8 cellular contexts compared by ENCODE assay signal in genomic region chr5:179818746-179819295, GRCh38. TPM values are rescaled to one million over a fixed set of nuclear protein-coding genes. Genes with fewer than 3 reads are reported as not detected.
DNase-seq lines count a peak whose midpoint lies in the region; ATAC-seq, FAIRE-seq and TF ChIP-seq lines count a peak whose summit lies in the region.

No MANE protein-coding gene starts in this region.

- peak overlapping the region; percentile 97; the same call in 1 of the 2 replicates for H2BK12ac ChIP-seq in H1 (ENCODE audit: low read depth, low read length)

- H2BK5ac ChIP-seq in H1 (ENCODE audit: low read depth, low read length): peak overlapping the region; percentile 96

- POLR2A ChIA-PET in AG04450 (lab: Yijun Ruan, JAX) (interaction anchor here (0.6 to 2.9 kb wide), 5 partner anchors 9 to 195 kb away, joined by 3 to 12 read pairs (median 4); partner anchors contain the start of gene HNRNPH1), H1 (lab: Charles Lee; ENCODE audit: partially characterized antibody) (interaction anchor here (0.6 to 12.6 kb wide), 8 partner anchors 8 to 196 kb away, joined by 3 to 207 read pairs (median 6); partner anchors contain the start of genes HNRNPH1, LTC4S, MGAT4B and MRNIP)

- peak in 1 of 2 experiments; percentile 68; a peak in 1 of 3 replicates for TF ChIP-seq EP300 in H1 (IDR thresholded peaks at IDR 0.05; ENCODE audit: borderline replicate concordance in 1 of 2, low read depth in 2 of 2, low read length in 2 of 2)

- no peak overlapping the region for H2BK120ac ChIP-seq in H1 (replicated peaks; ENCODE audit: low read depth, low read length)

- H3K4me3 ChIP-seq in AG04450 (ENCODE audit: low read depth, low read length) (peak overlapping the region; percentile 44), H1 (ENCODE audit: extremely low read depth in 1 of 4, insufficient read depth in 2 of 4, low read depth in 3 of 4, low read length in 4 of 4) (peak overlapping the region; percentile 3 to 91 (median 30); a peak in 5 of 8 replicates), mesodermal cell (ENCODE audit: extremely low read depth, insufficient read depth, low read length, poor library complexity, severe bottlenecking) (peak overlapping the region; percentile 14)

- CTCF ChIA-PET in AG04450 (lab: Charles Lee): no interaction called here
- CTCF ChIA-PET in H1 (lab: Charles Lee; ENCODE audit: partially characterized antibody): interaction anchor here (1.1 to 1.6 kb wide), 2 partner anchors 25 to 50 kb away, joined by 3 to 5 read pairs; no protein-coding TSS in a partner anchor

- H2BK20ac ChIP-seq in H1 (ENCODE audit: low read length): peak overlapping the region; percentile 51; the same call in 1 of the 2 replicates

- peak; percentile 55 for ATAC-seq in GM18858 (IDR thresholded peaks at IDR 0.05; ENCODE audit: unreplicated experiment)
- peak; percentile 40 for ATAC-seq in HG03060 (IDR thresholded peaks at IDR 0.05; ENCODE audit: low read depth, unreplicated experiment)

- WGBS in H1 (ENCODE audit: extremely low coverage in 1 of 2, insufficient coverage in 1 of 2, insufficient read length in 1 of 2, insufficient replicate concordance in 2 of 2, low coverage in 1 of 2, low lambda C conversion rate in 2 of 2, missing lambda C conversion rate in 1 of 2), 2 experiments: 10% methylated on average over 13 of the region's 35 CpGs; no CpG with 5 or more reads in 1 of the 2 experiments
- WGBS in mesodermal cell (ENCODE audit: insufficient coverage in 2 of 2), 2 experiments: 10 to 13% methylated on average over 18 to 31 of the region's 35 CpGs

- H3K14ac ChIP-seq in H1 (ENCODE audit: insufficient read length): no peak overlapping the region

- H3K79me2 ChIP-seq in H1 (ENCODE audit: control insufficient read depth in 1 of 2, insufficient read depth in 2 of 2, low read length in 2 of 2): peaks cover 4 to 24% of the 10 kb centered on the region in 2 experiments; a peak in 2 of 4 replicates

- H4K5ac ChIP-seq in H1 (ENCODE audit: insufficient read length, low read depth, low read length): peak overlapping the region; percentile 1

- H2AFZ ChIP-seq in H1 (ENCODE audit: low read length): no peak overlapping the region

- no peak; a peak in 2 of 3 replicates for TF ChIP-seq POLR2A in H1 (IDR thresholded peaks at IDR 0.05; ENCODE audit: control extremely low read depth in 1 of 2, low read depth in 2 of 2, low read length in 2 of 2)

- no peak overlapping the region for H3K23ac ChIP-seq in H1 (ENCODE audit: insufficient read length)

- H2BK15ac ChIP-seq in H1 (ENCODE audit: low read length): peak overlapping the region; percentile 55; the same call in 1 of the 2 replicates

- peaks cover 4 to 40% (median 34%) of the 10 kb centered on the region in 4 experiments for H3K4me1 ChIP-seq in H1 (replicated peaks in 1 of 4; ENCODE audit: control insufficient read depth in 3 of 4, insufficient read depth in 4 of 4, low read length in 3 of 4)
- peaks cover 33% of the 10 kb centered on the region for H3K4me1 ChIP-seq in mesodermal cell (ENCODE audit: control insufficient read depth, insufficient read depth, low read length, poor library complexity, severe bottlenecking)

- peaks cover 8 to 17% of the 10 kb centered on the region in 2 experiments for H4K20me1 ChIP-seq in H1 (replicated peaks in 1 of 2; ENCODE audit: control insufficient read depth in 1 of 2, insufficient read depth in 2 of 2, low read length in 2 of 2)

- no peaks in the 10 kb centered on the region; the same call in 1 of the 2 replicates for H3K9me3 ChIP-seq in AG04450 (ENCODE audit: control insufficient read depth, insufficient read depth, low read length)
- no peaks in the 10 kb centered on the region for H3K9me3 ChIP-seq in H1 (ENCODE audit: insufficient read depth in 2 of 2, low read depth in 1 of 2, low read length in 1 of 2)
- no peaks in the 10 kb centered on the region for H3K9me3 ChIP-seq in mesodermal cell (ENCODE audit: control insufficient read depth, low read length)

- peak overlapping the region; percentile 99 for H4K91ac ChIP-seq in H1 (replicated peaks; ENCODE audit: insufficient read length, low read length)

- H2AK5ac ChIP-seq in H1 (ENCODE audit: low read depth, low read length): no peak overlapping the region

- H3K27ac ChIP-seq in AG04450 (ENCODE audit: low read depth, low read length) (peak overlapping the region; percentile 99), H1 (ENCODE audit: low read depth, low read length) (peak overlapping the region; percentile 67), mesodermal cell (ENCODE audit: low read depth, low read length, severe bottlenecking) (peak overlapping the region; percentile 94)

- TF ChIP-seq CTCF in AG04450 (IDR thresholded peaks at IDR 0.05; ENCODE audit: low read depth, low read length) (no peak), H1 (IDR thresholded peaks at IDR 0.05; ENCODE audit: control extremely low read depth in 1 of 3, insufficient read depth in 1 of 3, low read depth in 1 of 3, low read length in 3 of 3) (no peak)

- H3K9ac ChIP-seq in H1 (replicated peaks in 1 of 4; ENCODE audit: extremely low read depth in 1 of 4, low read depth in 3 of 4, low read length in 3 of 4): 0 out of 7 replicates have a peak overlapping the region, but pooled peaks of 1 of the 4 experiments have one; percentile 34

- H4K8ac ChIP-seq in H1 (ENCODE audit: extremely low read depth, insufficient read depth, low read length): peak overlapping the region; percentile 93

- H3K4me2 ChIP-seq in H1 (ENCODE audit: insufficient read depth in 1 of 2, low read depth in 2 of 2, low read length in 2 of 2): peak overlapping the region; percentile 54 to 58

- FAIRE-seq in H1 (lab: Jason Lieb, UNC): no peak

- H3K18ac ChIP-seq in H1 (ENCODE audit: extremely low read depth, low read length): peak overlapping the region; percentile 99

- H3K36me3 ChIP-seq in H1 (ENCODE audit: control insufficient read depth in 2 of 4, insufficient read depth in 4 of 4, low read length in 3 of 4): peaks cover 0 to 6% (median 3%) of the 10 kb centered on the region in 4 experiments; a peak in 4 of 8 replicates
- H3K36me3 ChIP-seq in mesodermal cell (ENCODE audit: control insufficient read depth, insufficient read depth, low read length): peaks cover 38% of the 10 kb centered on the region

- TF ChIP-seq RAD21 in H1 (IDR thresholded peaks at IDR 0.05 in 1 of 2, conservative IDR thresholded peaks at IDR 0.05 in 1 of 2; ENCODE audit: low read depth in 2 of 2, low read length in 2 of 2): no peak; a peak in 1 of 4 replicates

- peak overlapping the region; percentile 76 for H3K4ac ChIP-seq in H1 (replicated peaks; ENCODE audit: insufficient read length, low read depth, low read length)

- H3K79me1 ChIP-seq in H1 (ENCODE audit: low read depth, low read length): peaks cover 8% of the 10 kb centered on the region

- no peaks in the 10 kb centered on the region for H3K27me3 ChIP-seq in AG04450 (ENCODE audit: control insufficient read depth, insufficient read depth, low read length)
- peaks cover 0 to 5% (median 2%) of the 10 kb centered on the region in 4 experiments; a peak in 2 of 7 replicates for H3K27me3 ChIP-seq in H1 (replicated peaks in 1 of 4; ENCODE audit: control insufficient read depth in 3 of 4, extremely low read depth in 1 of 4, insufficient read depth in 3 of 4, low read length in 3 of 4)

- no peak overlapping the region for H3K56ac ChIP-seq in H1 (replicated peaks; ENCODE audit: insufficient read length, low read depth, low read length)

- peak; percentile 81 for DNase-seq in AG04450 (ENCODE audit: low read depth, low spot score)
- DNase-seq in NCI-H69 (lab: John Stamatoyannopoulos, UW): peak; percentile 93
- DNase-seq in activated CD8-positive, alpha-beta memory T cell treated with anti-CD3 and anti-CD28 coated beads, Interleukin-2, amount 50 U/mL, for 1 hour (ENCODE audit: extremely low read depth): peak; percentile 65
- DNase-seq in H1 (ENCODE audit: low read depth in 1 of 2, low spot score in 2 of 2): peak in 1 of 2 experiments; percentile 82
- peak; percentile 55 for DNase-seq in stimulated activated CD8-positive, alpha-beta memory T cell treated with anti-CD3 and anti-CD28 coated beads, Interleukin-15, amount 100 ng/mL, for 24 hours (ENCODE audit: low read depth)

- H3K23me2 ChIP-seq in H1 (ENCODE audit: low read depth, low read length): peaks cover 15% of the 10 kb centered on the region; the same call in 1 of the 2 replicates

RNA-seq across cellular contexts. Expression of gene SQSTM1, which starts 1.9 kb away (rescaled TPM):
- 366 and 589 TPM in 2 replicates for polyA plus RNA-seq in AG04450 (2011; rRNA removed)
- 215 and 259 TPM in 2 replicates for polyA minus RNA-seq in AG04450 (2011; rRNA and poly(A)+ RNA removed)
- 98.6 and 110 TPM in 2 replicates for total RNA-seq in H1 (2021; fragmentation: NEBNext Ultra II Directional; extraction: Animal tissue kit (Norgen Biotek cat#: 25700))
- polyA plus RNA-seq in H1 (2011; rRNA removed): 70.6 and 78.6 TPM in 2 replicates
- 63.7 TPM for polyA plus RNA-seq in H1 (2011; cell fraction: cytosol; rRNA removed)
- polyA plus RNA-seq in H1 (2011; cell fraction: nucleus; rRNA removed): 97.6 TPM
- 73.2 to 115 TPM (median 98.8 TPM) in 4 replicates for polyA plus RNA-seq in H1 (2012, experiment 1 of 2)
- 98.7 TPM for polyA plus RNA-seq in H1 (2012, experiment 2 of 2)
- 54.2 TPM for polyA plus RNA-seq in H1 (2013, experiment 1 of 2)
- 53.0 TPM for polyA plus RNA-seq in H1 (2013, experiment 2 of 2)
- 39.1 and 39.8 TPM in 2 replicates for polyA minus RNA-seq in H1 (2011; rRNA and poly(A)+ RNA removed)
- 125 TPM for polyA minus RNA-seq in H1 (2011; cell fraction: cytosol; rRNA and poly(A)+ RNA removed)
- polyA minus RNA-seq in H1 (2011; cell fraction: nucleus; rRNA and poly(A)+ RNA removed): 167 TPM
- polyA plus RNA-seq in mesodermal cell (2013, experiment 1 of 2): 86.4 TPM
- polyA plus RNA-seq in mesodermal cell (2013, experiment 2 of 2): 74.4 TPM

RNA-seq across cellular contexts. Expression of gene MGAT4B, which starts 12.2 kb away (rescaled TPM):
- polyA plus RNA-seq in AG04450 (2011; rRNA removed): 102 and 149 TPM in 2 replicates
- 122 and 152 TPM in 2 replicates for polyA minus RNA-seq in AG04450 (2011; rRNA and poly(A)+ RNA removed)
- total RNA-seq in H1 (2021; fragmentation: NEBNext Ultra II Directional; extraction: Animal tissue kit (Norgen Biotek cat#: 25700)): 112 and 116 TPM in 2 replicates
- polyA plus RNA-seq in H1 (2011; rRNA removed): 128 and 182 TPM in 2 replicates
- 107 TPM for polyA plus RNA-seq in H1 (2011; cell fraction: cytosol; rRNA removed)
- polyA plus RNA-seq in H1 (2011; cell fraction: nucleus; rRNA removed): 485 TPM
- polyA plus RNA-seq in H1 (2012, experiment 1 of 2): 120 to 133 TPM (median 129 TPM) in 4 replicates
- polyA plus RNA-seq in H1 (2012, experiment 2 of 2): 128 TPM
- 81.5 TPM for polyA plus RNA-seq in H1 (2013, experiment 1 of 2)
- 77.1 TPM for polyA plus RNA-seq in H1 (2013, experiment 2 of 2)
- polyA minus RNA-seq in H1 (2011; rRNA and poly(A)+ RNA removed): 93.9 and 120 TPM in 2 replicates
- 99.0 TPM for polyA minus RNA-seq in H1 (2011; cell fraction: cytosol; rRNA and poly(A)+ RNA removed)
- 145 TPM for polyA minus RNA-seq in H1 (2011; cell fraction: nucleus; rRNA and poly(A)+ RNA removed)
- 110 TPM for polyA plus RNA-seq in mesodermal cell (2013, experiment 1 of 2)
- polyA plus RNA-seq in mesodermal cell (2013, experiment 2 of 2): 112 TPM

RNA-seq across cellular contexts. Expression of gene LTC4S, which starts 25.0 kb away (rescaled TPM):
- polyA plus RNA-seq in AG04450 (2011; rRNA removed) (0.40 and 0.56 TPM in 2 replicates), H1 (2011; rRNA removed) (3.7 and 3.8 TPM in 2 replicates)
- polyA minus RNA-seq in AG04450 (2011; rRNA and poly(A)+ RNA removed): 0.46 TPM in 1 of 2 replicates, not detected in the other
- total RNA-seq in H1 (2021; fragmentation: NEBNext Ultra II Directional; extraction: Animal tissue kit (Norgen Biotek cat#: 25700)): 1.1 and 2.2 TPM in 2 replicates
- 0.93 TPM for polyA plus RNA-seq in H1 (2011; cell fraction: cytosol; rRNA removed)
- 5.8 TPM for polyA plus RNA-seq in H1 (2011; cell fraction: nucleus; rRNA removed)
- polyA plus RNA-seq in H1 (2012, experiment 1 of 2): 0.95 to 2.8 TPM (median 1.9 TPM) in 4 replicates
- polyA plus RNA-seq in H1 (2012, experiment 2 of 2): 0.91 TPM
- polyA plus RNA-seq in H1 (2013, experiment 1 of 2): 2.6 TPM
- polyA plus RNA-seq in H1 (2013, experiment 2 of 2): 2.4 TPM
- not detected in 2 replicates for polyA minus RNA-seq in H1 (2011; rRNA and poly(A)+ RNA removed)
- not detected for polyA minus RNA-seq in H1 (2011; cell fraction: cytosol; rRNA and poly(A)+ RNA removed)
- polyA minus RNA-seq in H1 (2011; cell fraction: nucleus; rRNA and poly(A)+ RNA removed): 2.3 TPM
- polyA plus RNA-seq in mesodermal cell (2013, experiment 1 of 2): 1.3 TPM
- 1.1 TPM for polyA plus RNA-seq in mesodermal cell (2013, experiment 2 of 2)

RNA-seq across cellular contexts. Expression of gene MRNIP, which starts 39.8 kb away (rescaled TPM):
- 14.0 and 16.0 TPM in 2 replicates for polyA plus RNA-seq in AG04450 (2011; rRNA removed)
- 9.6 and 12.3 TPM in 2 replicates for polyA minus RNA-seq in AG04450 (2011; rRNA and poly(A)+ RNA removed)
- 22.2 and 29.6 TPM in 2 replicates for total RNA-seq in H1 (2021; fragmentation: NEBNext Ultra II Directional; extraction: Animal tissue kit (Norgen Biotek cat#: 25700))
- 29.6 and 42.5 TPM in 2 replicates for polyA plus RNA-seq in H1 (2011; rRNA removed)
- polyA plus RNA-seq in H1 (2011; cell fraction: cytosol; rRNA removed): 41.4 TPM
- 213 TPM for polyA plus RNA-seq in H1 (2011; cell fraction: nucleus; rRNA removed)
- polyA plus RNA-seq in H1 (2012, experiment 1 of 2): 28.3 to 30.2 TPM (median 29.2 TPM) in 4 replicates
- 10.6 TPM for polyA plus RNA-seq in H1 (2012, experiment 2 of 2)
- 27.2 TPM for polyA plus RNA-seq in H1 (2013, experiment 1 of 2)
- polyA plus RNA-seq in H1 (2013, experiment 2 of 2): 24.3 TPM
- polyA minus RNA-seq in H1 (2011; rRNA and poly(A)+ RNA removed): 21.4 and 22.4 TPM in 2 replicates
- 10.3 TPM for polyA minus RNA-seq in H1 (2011; cell fraction: cytosol; rRNA and poly(A)+ RNA removed)
- polyA minus RNA-seq in H1 (2011; cell fraction: nucleus; rRNA and poly(A)+ RNA removed): 30.9 TPM
- polyA plus RNA-seq in mesodermal cell (2013, experiment 1 of 2): 28.3 TPM
- 22.3 TPM for polyA plus RNA-seq in mesodermal cell (2013, experiment 2 of 2)
